Comparison of ENCODE assay signal across 15 cellular contexts in the genomic region with DNA sequence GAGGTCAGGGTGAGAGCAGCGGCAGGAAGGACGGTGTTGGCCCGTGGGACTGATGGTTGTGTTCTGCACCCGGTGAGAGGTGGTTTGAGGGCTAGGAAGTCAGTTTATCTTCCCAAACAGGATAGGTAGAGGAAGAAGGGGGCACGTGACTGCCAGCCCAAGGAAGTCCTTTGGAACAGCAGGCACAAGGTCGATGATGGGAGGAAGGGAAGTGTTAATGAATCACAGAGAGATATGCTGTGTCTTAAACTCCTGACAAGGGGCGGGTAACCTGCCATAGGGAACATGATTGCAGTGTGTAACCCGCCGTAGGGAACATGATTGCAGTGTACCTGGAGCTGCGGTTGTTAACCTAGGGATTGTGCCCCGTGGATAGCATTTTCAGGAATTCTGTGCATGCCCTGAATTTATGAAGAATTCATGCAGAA. TPM values are rescaled to one million over a fixed set of nuclear protein-coding genes. Genes with fewer than 3 reads are reported as not detected.
A peak's percentile ranks its signal among the peaks of the same experiment; 100 is the strongest.
DNase-seq lines count a peak whose midpoint lies in the region; ATAC-seq, FAIRE-seq and TF ChIP-seq lines count a peak whose summit lies in the region.
"Had no signal": no experiment of that assay in that cellular context is flagged by ENCODE, and none has a peak within 500 bp of the region (broad histone marks: within the 10 kb centered on the region; RNA-seq: fewer than 3 reads in every experiment).

No MANE protein-coding gene starts in this region.

- no peak for TF ChIP-seq RAD21 in liver (IDR thresholded peaks at IDR 0.05)
- no peak for TF ChIP-seq RAD21 in HepG2 (CRISPR knock-in tag; IDR thresholded peaks at IDR 0.05)

- H3K4me2 ChIP-seq in HepG2 (ENCODE audit: low read depth, low read length): no peak overlapping the region

- H4K20me1 ChIP-seq in HepG2 (ENCODE audit: insufficient read depth, low read length): no peaks in the 10 kb centered on the region

- no TSS peak for BruUV-seq in HepG2 (replicated peaks; lab: Mats Ljungman, UMichigan)

- no peak for TF ChIP-seq EP300 in HepG2 (IDR thresholded peaks at IDR 0.05; ENCODE audit: low read depth in 2 of 2, low read length in 2 of 2)
- no peak for TF ChIP-seq EP300 in HepG2 (CRISPR knock-in tag; IDR thresholded peaks at IDR 0.05; ENCODE audit: borderline replicate concordance)

- no peak overlapping the region for H3K27ac ChIP-seq in liver (ENCODE audit: low read depth in 1 of 2, low read length in 2 of 2)
- H3K27ac ChIP-seq in HepG2 (ENCODE audit: extremely low read length, insufficient read depth, low read length): no peak overlapping the region
- H3K27ac ChIP-seq in mucosa of rectum (ENCODE audit: low read depth in 2 of 2, low read length in 2 of 2): peak overlapping the region; percentile 90

- no peaks in the 10 kb centered on the region for H3K9me3 Mint-ChIP-seq in endothelial cell (ENCODE audit: unreplicated experiment)
- H3K9me3 Mint-ChIP-seq in activated T-helper 2 cell treated with anti-CD3 and anti-CD28 coated beads, Interferon-gamma antibody, Interleukin-2, Interleukin-4, amounts not matched to agents 10 μg/mL and 5 μg/mL and 100 μg/mL, durations not matched to agents 14 hours and 24 hours and 36 hours: no peaks in the 10 kb centered on the region

- no peak overlapping the region for H2AFZ ChIP-seq in HepG2 (ENCODE audit: low read length)

- H3K9ac ChIP-seq in liver (ENCODE audit: low read depth in 1 of 2, low read length in 2 of 2) (no peak overlapping the region), HepG2 (ENCODE audit: insufficient read depth, low read depth, low read length) (no peak overlapping the region), mucosa of rectum (ENCODE audit: low read depth in 1 of 2, low read length in 2 of 2) (peak overlapping the region; percentile 68 to 73)

- H3K4me1 ChIP-seq in liver (ENCODE audit: control insufficient read depth in 4 of 4, insufficient read depth in 4 of 4, low read length in 3 of 4) (no peaks in the 10 kb centered on the region), HepG2 (ENCODE audit: insufficient read depth, low read length) (no peaks in the 10 kb centered on the region), mucosa of rectum (ENCODE audit: control insufficient read depth in 2 of 2, insufficient read depth in 2 of 2, low read length in 2 of 2) (peaks cover 12 to 17% of the 10 kb centered on the region in 2 donors)

- WGBS in liver: 48% methylated on average over 11 of the region's 11 CpGs
- WGBS in HepG2 (ENCODE audit: low lambda C conversion rate): 15% methylated on average over 11 of the region's 11 CpGs

- H3K9me3 ChIP-seq in liver (ENCODE audit: control insufficient read depth in 4 of 4, low read length in 3 of 4) (no peaks in the 10 kb centered on the region), HepG2 (ENCODE audit: low read length) (no peaks in the 10 kb centered on the region), mucosa of rectum (ENCODE audit: control insufficient read depth in 2 of 2, low read length in 2 of 2) (no peaks in the 10 kb centered on the region)

- no peaks in the 10 kb centered on the region for H3K36me3 Mint-ChIP-seq in endothelial cell (ENCODE audit: low read depth, unreplicated experiment)
- no peaks in the 10 kb centered on the region for H3K36me3 Mint-ChIP-seq in activated T-helper 2 cell treated with anti-CD3 and anti-CD28 coated beads, Interferon-gamma antibody, Interleukin-2, Interleukin-4, amounts not matched to agents 10 μg/mL and 5 μg/mL and 100 μg/mL, durations not matched to agents 14 hours and 24 hours and 36 hours (ENCODE audit: low read depth)

- no peak for FAIRE-seq in HepG2 (lab: Jason Lieb, UNC)
- FAIRE-seq: A204.1 had no signal

- no peak overlapping the region for H3K4me3 Mint-ChIP-seq in endothelial cell (ENCODE audit: unreplicated experiment)
- H3K4me3 Mint-ChIP-seq in activated T-helper 2 cell treated with anti-CD3 and anti-CD28 coated beads, Interferon-gamma antibody, Interleukin-2, Interleukin-4, amounts not matched to agents 10 μg/mL and 5 μg/mL and 100 μg/mL, durations not matched to agents 14 hours and 24 hours and 36 hours (ENCODE audit: low read depth): no peak overlapping the region

- H3K27me3 Mint-ChIP-seq in endothelial cell (ENCODE audit: unreplicated experiment): peaks cover 7% of the 10 kb centered on the region
- H3K27me3 Mint-ChIP-seq in activated T-helper 2 cell treated with anti-CD3 and anti-CD28 coated beads, Interferon-gamma antibody, Interleukin-2, Interleukin-4, amounts not matched to agents 10 μg/mL and 5 μg/mL and 100 μg/mL, durations not matched to agents 14 hours and 24 hours and 36 hours (ENCODE audit: low read depth): peaks cover 39% of the 10 kb centered on the region

- H3K79me2 ChIP-seq in HepG2 (ENCODE audit: insufficient read depth, low read length): no peaks in the 10 kb centered on the region

- peaks cover 0 to 5% (median 0%) of the 10 kb centered on the region in 4 donors for H3K27me3 ChIP-seq in liver (ENCODE audit: control insufficient read depth in 4 of 4, insufficient read depth in 4 of 4, low read length in 3 of 4)
- peaks cover 0 to 2% of the 10 kb centered on the region in 2 experiments; a peak in 2 of 5 replicates for H3K27me3 ChIP-seq in HepG2 (ENCODE audit: control insufficient read depth in 1 of 2, insufficient read depth in 2 of 2, low read length in 2 of 2)
- H3K27me3 ChIP-seq in mucosa of rectum (ENCODE audit: control insufficient read depth in 2 of 2, insufficient read depth in 2 of 2, low read length in 2 of 2): no peaks in the 10 kb centered on the region

- H3K4me3 ChIP-seq in liver (ENCODE audit: low read depth in 1 of 3, low read length in 3 of 3) (no peak overlapping the region), HepG2 (replicated peaks in 1 of 3; ENCODE audit: insufficient read depth in 1 of 3, low read depth in 2 of 3, low read length in 3 of 3) (no peak overlapping the region), mucosa of rectum (ENCODE audit: low read length in 2 of 2) (peak overlapping the region; percentile 57 to 65)

- H3K27ac Mint-ChIP-seq in endothelial cell (ENCODE audit: unreplicated experiment): peak overlapping the region; percentile 87
- H3K27ac Mint-ChIP-seq in activated T-helper 2 cell treated with anti-CD3 and anti-CD28 coated beads, Interferon-gamma antibody, Interleukin-2, Interleukin-4, amounts not matched to agents 10 μg/mL and 5 μg/mL and 100 μg/mL, durations not matched to agents 14 hours and 24 hours and 36 hours: no peak overlapping the region

- intact Hi-C loops in HepG2 (cut with micrococcal nuclease; ENCODE audit: unreplicated experiment): no loop called here
- intact Hi-C loops in activated T-helper 2 cell treated with anti-CD3 and anti-CD28 coated beads, Interferon-gamma antibody, Interleukin-2, Interleukin-4, amounts not matched to agents 10 μg/mL and 5 μg/mL and 100 μg/mL, durations not matched to agents 14 hours and 24 hours and 36 hours (cut with micrococcal nuclease): no loop called here

- H3K36me3 ChIP-seq in liver (ENCODE audit: control insufficient read depth in 4 of 4, insufficient read depth in 3 of 4, low read depth in 1 of 4, low read length in 3 of 4): no peaks in the 10 kb centered on the region
- no peaks in the 10 kb centered on the region for H3K36me3 ChIP-seq in HepG2 (replicated peaks in 1 of 2; ENCODE audit: control insufficient read depth in 1 of 2, insufficient read depth in 2 of 2, low read length in 2 of 2)
- H3K36me3 ChIP-seq in mucosa of rectum (ENCODE audit: control insufficient read depth in 2 of 2, insufficient read depth in 2 of 2, low read length in 2 of 2): no peaks in the 10 kb centered on the region

- TF ChIP-seq CTCF in liver (IDR thresholded peaks at IDR 0.05; ENCODE audit: low read depth, low read length, missing input control) (no peak), HepG2 (CRISPR knock-in tag; IDR thresholded peaks at IDR 0.05) (no peak), endothelial cell (IDR thresholded peaks at IDR 0.05; ENCODE audit: unreplicated experiment) (no peak), GM20000 (IDR thresholded peaks at IDR 0.05; ENCODE audit: extremely low read depth, missing control alignments) (no peak)

- no peak for TF ChIP-seq POLR2A in HepG2 (IDR thresholded peaks at IDR 0.05; ENCODE audit: insufficient read depth in 1 of 2, low read depth in 2 of 2, low read length in 2 of 2)

- peaks cover 50% of the 10 kb centered on the region for H3K4me1 Mint-ChIP-seq in endothelial cell (ENCODE audit: unreplicated experiment)
- H3K4me1 Mint-ChIP-seq in activated T-helper 2 cell treated with anti-CD3 and anti-CD28 coated beads, Interferon-gamma antibody, Interleukin-2, Interleukin-4, amounts not matched to agents 10 μg/mL and 5 μg/mL and 100 μg/mL, durations not matched to agents 14 hours and 24 hours and 36 hours (ENCODE audit: low read depth): peaks cover 31% of the 10 kb centered on the region

- no peak for ATAC-seq in HepG2
- ATAC-seq in GM21526 (IDR thresholded peaks at IDR 0.05; ENCODE audit: low FRiP score, unreplicated experiment): no peak

- in situ Hi-C loops in HepG2 (cut with HindIII; ENCODE audit: extremely low pct_ligation_motif_present, low pct_unique_long_range_greater_than_20kb): no loop called here

- POLR2A ChIA-PET in HepG2 (lab: Yijun Ruan, JAX): no interaction called here

- DNase-seq in HepG2 (ENCODE audit: low spot score) (no peak), endothelial cell (ENCODE audit: low spot score) (no peak), GM20000 (ENCODE audit: low spot score) (no peak)
- no peak for DNase-seq in activated T-helper 2 cell treated with anti-CD3 and anti-CD28 coated beads, Interferon-gamma antibody, Interleukin-2, Interleukin-4, amounts not matched to agents 10 μg/mL and 5 μg/mL and 100 μg/mL, durations not matched to agents 14 hours and 24 hours and 36 hours (ENCODE audit: low spot score)
- DNase-seq: C1 segment of cervical spinal cord; NCI-H1105; NCI-H1694; NCI-H226; NK-92 treated with Interleukin-12 subunit alpha and Interleukin-12 subunit beta, amount 100 ng/mL, for 24 hours; SIG-M5 had no signal

- CTCF ChIA-PET in HepG2 (lab: Yijun Ruan, JAX; ENCODE audit: low intra/inter-chr PET ratio, low total read pairs): no interaction called here

RNA-seq across cellular contexts. Expression of a gene that starts 49.0 kb away (rescaled TPM):
- total RNA-seq in liver (1 to 10 TPM; 6.6 to 8.5 TPM), HepG2 (2016; rRNA removed; fragmentation: Illumina TruSeq; extraction: Trizol) (not detected in 2 replicates), endothelial cell (ENCODE audit: unreplicated experiment) (122 TPM)
- polyA plus RNA-seq in liver (1 to 10 TPM; 1.2 to 2.4 TPM), HepG2 (2011; rRNA removed) (0.16 TPM in 1 of 2 replicates, not detected in the other)
- not detected in 2 replicates for total RNA-seq in HepG2 (2016; cell fraction: cytosol; rRNA removed; fragmentation: Illumina TruSeq; extraction: Trizol; ENCODE audit: low read depth)
- total RNA-seq in HepG2 (2016; cell fraction: insoluble cytoplasmic fraction; rRNA removed; fragmentation: Illumina TruSeq; extraction: Trizol): not detected in 2 replicates
- not detected in 2 replicates for total RNA-seq in HepG2 (2016; cell fraction: membrane; rRNA removed; fragmentation: Illumina TruSeq; extraction: Trizol)
- total RNA-seq in HepG2 (2016; cell fraction: nucleus; rRNA removed; fragmentation: Illumina TruSeq; extraction: Trizol): not detected in 2 replicates
- polyA plus RNA-seq in HepG2 (2011; cell fraction: cytosol; rRNA removed): 0.05 and 0.07 TPM in 2 replicates
- 0.54 and 0.64 TPM in 2 replicates for polyA plus RNA-seq in HepG2 (2011; cell fraction: nucleus; rRNA removed)
- polyA plus RNA-seq in HepG2 (2012): not detected in 2 replicates
- polyA plus RNA-seq in HepG2 (2016; cell fraction: cytosol; fragmentation: Illumina TruSeq; extraction: Trizol; ENCODE audit: low read depth): not detected in 2 replicates
- polyA plus RNA-seq in HepG2 (2016; cell fraction: insoluble cytoplasmic fraction; fragmentation: Illumina TruSeq; extraction: Trizol; ENCODE audit: low read depth): not detected in 2 replicates
- polyA plus RNA-seq in HepG2 (2016; cell fraction: membrane; fragmentation: Illumina TruSeq; extraction: Trizol; ENCODE audit: low read depth): not detected in 2 replicates
- not detected in 2 replicates for polyA plus RNA-seq in HepG2 (2016; cell fraction: nucleus; fragmentation: Illumina TruSeq; extraction: Trizol; ENCODE audit: insufficient read depth, low read depth)
- polyA minus RNA-seq in HepG2 (2011; rRNA and poly(A)+ RNA removed; ENCODE audit: low replicate concordance): 0.40 and 6.6 TPM in 2 replicates
- not detected in 2 replicates for polyA minus RNA-seq in HepG2 (2011; cell fraction: cytosol; rRNA and poly(A)+ RNA removed)
- polyA minus RNA-seq in HepG2 (2011; cell fraction: nucleus; rRNA and poly(A)+ RNA removed): not detected in 2 replicates
- 23.4 and 32.7 TPM in 2 replicates for total RNA-seq in activated T-helper 2 cell treated with anti-CD3 and anti-CD28 coated beads, Interferon-gamma antibody, Interleukin-2, Interleukin-4, amounts not matched to agents 10 μg/mL and 5 μg/mL and 100 μg/mL, durations not matched to agents 14 hours and 24 hours and 36 hours
- total RNA-seq: OCI-LY7 had no signal

RNA-seq across cellular contexts. Expression of a gene that starts 55.9 kb away (rescaled TPM):
- 10 to 100 TPM; 22.9 to 27.8 TPM for total RNA-seq in liver
- polyA plus RNA-seq in liver: 10 to 100 TPM; 28.7 to 50.8 TPM
- total RNA-seq in HepG2 (2016; rRNA removed; fragmentation: Illumina TruSeq; extraction: Trizol): 76.7 and 103 TPM in 2 replicates
- total RNA-seq in HepG2 (2016; cell fraction: cytosol; rRNA removed; fragmentation: Illumina TruSeq; extraction: Trizol; ENCODE audit: low read depth): 20.2 and 31.5 TPM in 2 replicates
- 74.2 and 108 TPM in 2 replicates for total RNA-seq in HepG2 (2016; cell fraction: insoluble cytoplasmic fraction; rRNA removed; fragmentation: Illumina TruSeq; extraction: Trizol)
- 50.6 and 58.1 TPM in 2 replicates for total RNA-seq in HepG2 (2016; cell fraction: membrane; rRNA removed; fragmentation: Illumina TruSeq; extraction: Trizol)
- 31.5 and 37.0 TPM in 2 replicates for total RNA-seq in HepG2 (2016; cell fraction: nucleus; rRNA removed; fragmentation: Illumina TruSeq; extraction: Trizol)
- 43.6 and 47.3 TPM in 2 replicates for polyA plus RNA-seq in HepG2 (2011; rRNA removed)
- polyA plus RNA-seq in HepG2 (2011; cell fraction: cytosol; rRNA removed): 31.6 and 41.1 TPM in 2 replicates
- 34.3 and 38.0 TPM in 2 replicates for polyA plus RNA-seq in HepG2 (2011; cell fraction: nucleus; rRNA removed)
- 21.2 and 32.0 TPM in 2 replicates for polyA plus RNA-seq in HepG2 (2012)
- polyA plus RNA-seq in HepG2 (2016; cell fraction: cytosol; fragmentation: Illumina TruSeq; extraction: Trizol; ENCODE audit: low read depth): 37.1 and 37.2 TPM in 2 replicates
- polyA plus RNA-seq in HepG2 (2016; cell fraction: insoluble cytoplasmic fraction; fragmentation: Illumina TruSeq; extraction: Trizol; ENCODE audit: low read depth): 119 and 125 TPM in 2 replicates
- 40.9 and 54.7 TPM in 2 replicates for polyA plus RNA-seq in HepG2 (2016; cell fraction: membrane; fragmentation: Illumina TruSeq; extraction: Trizol; ENCODE audit: low read depth)
- polyA plus RNA-seq in HepG2 (2016; cell fraction: nucleus; fragmentation: Illumina TruSeq; extraction: Trizol; ENCODE audit: insufficient read depth, low read depth): 51.5 and 57.1 TPM in 2 replicates
- polyA minus RNA-seq in HepG2 (2011; rRNA and poly(A)+ RNA removed; ENCODE audit: low replicate concordance): 48.6 and 163 TPM in 2 replicates
- polyA minus RNA-seq in HepG2 (2011; cell fraction: cytosol; rRNA and poly(A)+ RNA removed): 10.0 and 12.1 TPM in 2 replicates
- polyA minus RNA-seq in HepG2 (2011; cell fraction: nucleus; rRNA and poly(A)+ RNA removed): 26.5 and 29.2 TPM in 2 replicates
- total RNA-seq in endothelial cell (ENCODE audit: unreplicated experiment): 66.1 TPM
- total RNA-seq in activated T-helper 2 cell treated with anti-CD3 and anti-CD28 coated beads, Interferon-gamma antibody, Interleukin-2, Interleukin-4, amounts not matched to agents 10 μg/mL and 5 μg/mL and 100 μg/mL, durations not matched to agents 14 hours and 24 hours and 36 hours: 35.8 and 39.8 TPM in 2 replicates

Comparison
In these comparisons a context has a peak if more than half of its experiments do, and no peak if none do; other contexts are left out.
1. H3K27ac ChIP-seq: peak in mucosa of rectum (2 of 2); none in liver (0 of 2) and HepG2 (single experiment).
2. H3K4me3 ChIP-seq: peak in mucosa of rectum (2 of 2); none in liver (0 of 3) and HepG2 (0 of 3).
3. H3K9ac ChIP-seq: peak in mucosa of rectum (2 of 2); none in liver (0 of 2) and HepG2 (single experiment).